15 cellular contexts compared by ENCODE assay signal in the genomic region with DNA sequence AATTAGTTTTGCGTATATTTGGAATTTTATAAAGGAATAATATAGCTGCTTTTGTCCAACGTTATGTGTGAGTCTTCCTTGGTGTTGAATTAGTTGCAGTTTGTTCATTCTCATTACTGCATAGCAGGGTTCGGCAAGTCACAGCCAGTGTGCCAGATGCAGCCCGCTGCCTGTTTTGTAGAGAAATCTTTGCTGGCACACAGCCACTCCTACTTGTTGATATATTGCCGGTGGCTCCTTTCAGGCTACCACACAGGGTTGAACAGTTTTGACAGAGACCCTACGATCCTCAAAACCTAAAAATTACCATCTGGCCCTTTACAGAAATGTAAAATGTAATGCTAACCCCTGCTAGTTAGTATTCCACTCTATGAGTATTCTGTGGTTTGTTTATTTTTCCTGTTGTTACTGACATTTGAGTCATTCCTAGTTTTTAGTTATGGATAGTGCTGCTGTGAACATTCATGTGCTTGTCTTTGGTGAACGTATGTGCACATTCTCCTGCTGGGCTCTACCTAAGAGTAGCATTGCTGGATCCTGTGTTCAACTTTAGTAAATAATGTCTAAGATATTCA. TPM values are rescaled to one million over a fixed set of nuclear protein-coding genes. Genes with fewer than 3 reads are reported as not detected.
A peak's percentile ranks its signal among the peaks of the same experiment; 100 is the strongest.
DNase-seq lines count a peak whose midpoint lies in the region; FAIRE-seq and TF ChIP-seq lines count a peak whose summit lies in the region.
"Had no signal": no experiment of that assay in that cellular context is flagged by ENCODE, and none has a peak within 500 bp of the region (broad histone marks: within the 10 kb centered on the region; RNA-seq: fewer than 3 reads in every experiment).

No MANE protein-coding gene starts in this region.

- peaks cover 13% of the 10 kb centered on the region for H4K20me1 ChIP-seq in astrocyte (ENCODE audit: insufficient read depth, low read length)

- H3K4me1 Mint-ChIP-seq in astrocyte (ENCODE audit: low read depth, unreplicated experiment) (peaks cover 25% of the 10 kb centered on the region), mesothelial cell of epicardium (no peaks in the 10 kb centered on the region)

- no peak overlapping the region for H3K27ac Mint-ChIP-seq in astrocyte (ENCODE audit: unreplicated experiment)
- no peak overlapping the region for H3K27ac Mint-ChIP-seq in mesothelial cell of epicardium

- H3K79me2 ChIP-seq in astrocyte (ENCODE audit: insufficient read depth, low read length) = peaks cover 13% of the 10 kb centered on the region

- no peaks in the 10 kb centered on the region for H3K27me3 ChIP-seq in astrocyte (ENCODE audit: insufficient read depth, low read length)
- H3K27me3 ChIP-seq: left lung had no signal

- H3K27me3 Mint-ChIP-seq in astrocyte (ENCODE audit: low read depth, unreplicated experiment) (no peaks in the 10 kb centered on the region), mesothelial cell of epicardium (ENCODE audit: low read depth) (no peaks in the 10 kb centered on the region)

- no peaks in the 10 kb centered on the region for H3K9me3 ChIP-seq in astrocyte (ENCODE audit: insufficient read depth, low read depth, low read length)
- H3K9me3 ChIP-seq: left lung had no signal

- peaks cover 4% of the 10 kb centered on the region for H3K36me3 ChIP-seq in astrocyte (ENCODE audit: insufficient read depth, low read length)

- peak overlapping the region; percentile 24 for H3K4me2 ChIP-seq in astrocyte (ENCODE audit: low read length)
- H3K4me2 ChIP-seq: PC-9 had no signal

- no peak overlapping the region for H2AFZ ChIP-seq in astrocyte (ENCODE audit: low read depth, low read length)
- H2AFZ ChIP-seq: parathyroid adenoma, PC-9 had no signal

- no peak overlapping the region for H3K9ac ChIP-seq in astrocyte (ENCODE audit: low read length)
- H3K9ac ChIP-seq: parathyroid adenoma had no signal

- H3K27ac ChIP-seq in astrocyte (ENCODE audit: low read depth, low read length) (no peak overlapping the region), coronary artery (peak overlapping the region in 1 of 2 donors; percentile 52)
- H3K27ac ChIP-seq: left lung, parathyroid adenoma, PC-9 had no signal

- no peak for DNase-seq in HTR-8/SVneo (ENCODE audit: insufficient read length, low spot score)
- DNase-seq in astrocyte (ENCODE audit: low read depth) = peak; percentile 57
- peak; percentile 40 to 60 for DNase-seq in foreskin fibroblast
- DNase-seq in pons (ENCODE audit: low spot score) = peak; percentile 26
- no peak for DNase-seq in coronary artery (ENCODE audit: low spot score)
- no peak for DNase-seq in activated CD8-positive, alpha-beta memory T cell treated with anti-CD3 and anti-CD28 coated beads, Interleukin-2, amount 50 U/mL, for 48 hours
- DNase-seq in frontal cortex (ENCODE audit: low spot score in 2 of 2) = no peak
- DNase-seq in mesothelial cell of epicardium (ENCODE audit: low spot score in 2 of 2, unreplicated experiment in 2 of 2) = no peak
- DNase-seq: left lung; PC-9; stimulated activated CD4-positive, alpha-beta T cell treated with anti-CD3 and anti-CD28 coated beads, Interleukin-4, amount 100 ng/mL, for 1 hour; T-helper 9 cell had no signal

- FAIRE-seq in HTR-8/SVneo (lab: Jason Lieb, UNC) (peak; percentile 71), astrocyte (lab: Jason Lieb, UNC) (peak; percentile 52), frontal cortex (lab: Jason Lieb, UNC) (no peak)
- FAIRE-seq: GM12891, K562 had no signal

- H3K4me3 Mint-ChIP-seq in astrocyte (ENCODE audit: unreplicated experiment) = no peak overlapping the region
- no peak overlapping the region for H3K4me3 Mint-ChIP-seq in mesothelial cell of epicardium

- H3K36me3 Mint-ChIP-seq in astrocyte (ENCODE audit: low read depth, unreplicated experiment) (peaks cover 6% of the 10 kb centered on the region), mesothelial cell of epicardium (peaks cover 6% of the 10 kb centered on the region)

- no peak for TF ChIP-seq CTCF in astrocyte (IDR thresholded peaks at IDR 0.05; ENCODE audit: insufficient read depth, low read depth, low read length)
- TF ChIP-seq CTCF in foreskin fibroblast (IDR thresholded peaks at IDR 0.05; ENCODE audit: low read depth, low read length) = no peak
- TF ChIP-seq CTCF in coronary artery (IDR thresholded peaks at IDR 0.05) = no peak
- no peak for TF ChIP-seq CTCF in mesothelial cell of epicardium (IDR thresholded peaks at IDR 0.05; ENCODE audit: unreplicated experiment)

- H3K4me1 ChIP-seq in astrocyte (ENCODE audit: insufficient read depth, low read length) = peaks cover 17% of the 10 kb centered on the region
- H3K4me1 ChIP-seq: left lung, parathyroid adenoma had no signal

- H3K9me3 Mint-ChIP-seq in astrocyte (ENCODE audit: unreplicated experiment) (no peaks in the 10 kb centered on the region), mesothelial cell of epicardium (no peaks in the 10 kb centered on the region)

- H3K4me3 ChIP-seq in astrocyte (ENCODE audit: insufficient read depth, low read depth, low read length) = no peak overlapping the region
- no peak overlapping the region for H3K4me3 ChIP-seq in foreskin fibroblast (ENCODE audit: low read depth in 1 of 2, low read length in 2 of 2)
- H3K4me3 ChIP-seq in coronary artery = no peak overlapping the region
- H3K4me3 ChIP-seq: K562, left lung, PC-9 had no signal

RNA-seq across cellular contexts. Expression of a gene that starts 11.5 kb away (rescaled TPM):
- 7.8 TPM in 2 replicates for total RNA-seq in astrocyte
- total RNA-seq in frontal cortex = 15.5 TPM
- total RNA-seq in mesothelial cell of epicardium = 15.2 to 16.7 TPM (median 15.9 TPM) in 3 replicates

RNA-seq across cellular contexts. Expression of a gene that starts 47.4 kb away (rescaled TPM):
- total RNA-seq in astrocyte = 2.1 and 3.3 TPM in 2 replicates
- total RNA-seq in frontal cortex = 2.4 TPM
- total RNA-seq in mesothelial cell of epicardium = 10.2 to 11.5 TPM (median 10.8 TPM) in 3 replicates

Comparison
In these comparisons a context has a peak if more than half of its experiments do, and no peak if none do; other contexts are left out.
1. DNase-seq: peak in astrocyte (single experiment), foreskin fibroblast (2 of 2) and pons (single experiment); none in HTR-8/SVneo (single experiment), coronary artery (single experiment), activated CD8-positive, alpha-beta memory T cell treated with anti-CD3 and anti-CD28 coated beads, Interleukin-2, amount 50 U/mL, for 48 hours (single experiment), frontal cortex (0 of 2) and mesothelial cell of epicardium (0 of 2).